In genomic region chr15:68407141-68407885, GRCh38 we compare ENCODE assay signal across 24 cellular contexts. TPM values are rescaled to one million over a fixed set of nuclear protein-coding genes. Genes with fewer than 3 reads are reported as not detected.
DNase-seq lines count a peak whose midpoint lies in the region; ATAC-seq, FAIRE-seq and TF ChIP-seq lines count a peak whose summit lies in the region.
"Had no signal": no experiment of that assay in that cellular context is flagged by ENCODE, and none has a peak within 500 bp of the region (broad histone marks: within the 10 kb centered on the region; RNA-seq: fewer than 3 reads in every experiment).

No MANE protein-coding gene starts in this region.

- H3K4me3 ChIP-seq in coronary artery (no peak overlapping the region), tibial artery (no peak overlapping the region)
- H3K4me3 ChIP-seq: gastrocnemius medialis, K562, left lung, skin epidermis had no signal

- peaks cover 2% of the 10 kb centered on the region for H3K4me1 Mint-ChIP-seq in activated CD4-positive, alpha-beta memory T cell treated with anti-CD3 and anti-CD28 coated beads, Interleukin-2, amount 10 ng/mL, durations not matched to agents 7 days and 5 days
- H3K4me1 Mint-ChIP-seq in activated CD4-positive, alpha-beta memory T cell treated with anti-CD3 and anti-CD28 coated beads for 36 hours (ENCODE audit: low read depth), result no peaks in the 10 kb centered on the region
- H3K4me1 Mint-ChIP-seq: T-helper 17 cell had no signal

- TF ChIP-seq CTCF in coronary artery (IDR thresholded peaks at IDR 0.05) (no peak), tibial artery (IDR thresholded peaks at IDR 0.05) (no peak), D721Med (IDR thresholded peaks at IDR 0.05; ENCODE audit: insufficient read depth, missing control alignments) (no peak)

- H3K27ac Mint-ChIP-seq in activated CD4-positive, alpha-beta memory T cell treated with anti-CD3 and anti-CD28 coated beads, Interleukin-2, amount 10 ng/mL, durations not matched to agents 7 days and 5 days, result no peak overlapping the region
- no peak overlapping the region for H3K27ac Mint-ChIP-seq in activated CD4-positive, alpha-beta memory T cell treated with anti-CD3 and anti-CD28 coated beads for 36 hours
- H3K27ac Mint-ChIP-seq: T-helper 17 cell had no signal

- POLR2A ChIA-PET in activated CD4-positive, alpha-beta memory T cell treated with anti-CD3 and anti-CD28 coated beads, Interleukin-2, amount 10 ng/mL, durations not matched to agents 7 days and 5 days (lab: Charles Lee), result no interaction called here
- POLR2A ChIA-PET in activated CD4-positive, alpha-beta memory T cell treated with anti-CD3 and anti-CD28 coated beads for 36 hours (lab: Charles Lee), result no interaction called here

- H3K27me3 ChIP-seq in tibial artery, result no peaks in the 10 kb centered on the region
- H3K27me3 ChIP-seq: gastrocnemius medialis, left lung had no signal

- FAIRE-seq in D721Med (lab: Jason Lieb, UNC), result no peak
- FAIRE-seq: GM12891, K562 had no signal

- DNase-seq in activated CD4-positive, alpha-beta memory T cell treated with anti-CD3 and anti-CD28 coated beads, Interleukin-2, amount 10 ng/mL, durations not matched to agents 7 days and 5 days, result peak; percentile 15
- no peak for DNase-seq in activated CD4-positive, alpha-beta memory T cell treated with anti-CD3 and anti-CD28 coated beads for 36 hours
- DNase-seq in coronary artery (ENCODE audit: low spot score), result peak; percentile 59
- peak; percentile 40 for DNase-seq in myocyte (ENCODE audit: low read depth)
- DNase-seq in tibial artery, result peak; percentile 68 to 84
- DNase-seq in activated CD4-positive, alpha-beta T cell treated with anti-CD3 and anti-CD28 coated beads, Interleukin-2, amount 50 U/mL, for 48 hours, result no peak
- DNase-seq in D721Med (ENCODE audit: insufficient read length, low spot score), result no peak
- DNase-seq: activated gamma-delta T cell treated with Interleukin-2 at 50 U/mL for 16 hours; DMS153; gastrocnemius medialis; left lung; MV-4-11; NCI-H2081; NCI-H524 treated with DMSO at 0.1 percent for 48 hours; occipital lobe; SIG-M5; stimulated activated CD4-positive, alpha-beta T cell treated with anti-CD3 and anti-CD28 coated beads, Interleukin-4, amount 100 ng/mL, for 1 hour; T-helper 17 cell; WERI-Rb-1 had no signal

- peaks cover 0 to 7% (median 6%) of the 10 kb centered on the region in 3 donors for H3K36me3 ChIP-seq in tibial artery
- H3K36me3 ChIP-seq: gastrocnemius medialis, left lung, WERI-Rb-1 had no signal

- H3K4me3 Mint-ChIP-seq in activated CD4-positive, alpha-beta memory T cell treated with anti-CD3 and anti-CD28 coated beads, Interleukin-2, amount 10 ng/mL, durations not matched to agents 7 days and 5 days, result no peak overlapping the region
- no peak overlapping the region for H3K4me3 Mint-ChIP-seq in activated CD4-positive, alpha-beta memory T cell treated with anti-CD3 and anti-CD28 coated beads for 36 hours
- H3K4me3 Mint-ChIP-seq: T-helper 17 cell had no signal

- no peak for ATAC-seq in HG03175 (IDR thresholded peaks at IDR 0.05; ENCODE audit: unreplicated experiment)
- ATAC-seq: K562, left lung, T-helper 17 cell had no signal

- intact Hi-C loops in activated CD4-positive, alpha-beta memory T cell treated with anti-CD3 and anti-CD28 coated beads for 36 hours (cut with micrococcal nuclease), result no loop called here
- intact Hi-C loops in tibial artery (cut with DNase I; ENCODE audit: low total_unique reads), result no loop called here

- H3K4me1 ChIP-seq in tibial artery, result peaks cover 0 to 38% (median 11%) of the 10 kb centered on the region in 4 donors
- H3K4me1 ChIP-seq: left lung had no signal

- no peaks in the 10 kb centered on the region for H3K36me3 Mint-ChIP-seq in activated CD4-positive, alpha-beta memory T cell treated with anti-CD3 and anti-CD28 coated beads, Interleukin-2, amount 10 ng/mL, durations not matched to agents 7 days and 5 days (ENCODE audit: low read depth)
- no peaks in the 10 kb centered on the region for H3K36me3 Mint-ChIP-seq in activated CD4-positive, alpha-beta memory T cell treated with anti-CD3 and anti-CD28 coated beads for 36 hours

- no peaks in the 10 kb centered on the region for H3K9me3 ChIP-seq in tibial artery
- H3K9me3 ChIP-seq: gastrocnemius medialis, left lung had no signal

- no peaks in the 10 kb centered on the region for H3K9me3 Mint-ChIP-seq in activated CD4-positive, alpha-beta memory T cell treated with anti-CD3 and anti-CD28 coated beads, Interleukin-2, amount 10 ng/mL, durations not matched to agents 7 days and 5 days
- H3K9me3 Mint-ChIP-seq in activated CD4-positive, alpha-beta memory T cell treated with anti-CD3 and anti-CD28 coated beads for 36 hours, result peaks cover 11% of the 10 kb centered on the region

- H3K27me3 Mint-ChIP-seq in activated CD4-positive, alpha-beta memory T cell treated with anti-CD3 and anti-CD28 coated beads, Interleukin-2, amount 10 ng/mL, durations not matched to agents 7 days and 5 days, result peaks cover 5% of the 10 kb centered on the region
- H3K27me3 Mint-ChIP-seq in activated CD4-positive, alpha-beta memory T cell treated with anti-CD3 and anti-CD28 coated beads for 36 hours, result no peaks in the 10 kb centered on the region

- H3K27ac ChIP-seq in coronary artery (peak overlapping the region in 1 of 2 donors; percentile 16), tibial artery (peak overlapping the region; percentile 36 to 54)
- H3K27ac ChIP-seq: C4-2B, gastrocnemius medialis, left lung, skin epidermis, WERI-Rb-1 had no signal

- CTCF ChIA-PET in activated CD4-positive, alpha-beta memory T cell treated with anti-CD3 and anti-CD28 coated beads, Interleukin-2, amount 10 ng/mL, durations not matched to agents 7 days and 5 days (lab: Charles Lee), result no interaction called here
- CTCF ChIA-PET in activated CD4-positive, alpha-beta memory T cell treated with anti-CD3 and anti-CD28 coated beads for 36 hours (lab: Charles Lee), result no interaction called here

RNA-seq across cellular contexts. Expression of gene ITGA11, which starts 24.6 kb away (rescaled TPM):
- under 1 TPM; 0.20 to 0.73 TPM for total RNA-seq in activated CD4-positive, alpha-beta memory T cell treated with anti-CD3 and anti-CD28 coated beads, Interleukin-2, amount 10 ng/mL, durations not matched to agents 7 days and 5 days
- total RNA-seq in activated CD4-positive, alpha-beta memory T cell treated with anti-CD3 and anti-CD28 coated beads for 36 hours, result under 1 TPM; 0.56 to 0.59 TPM
- 29.2 and 33.5 TPM in 2 replicates for total RNA-seq in myocyte
- polyA plus RNA-seq in myocyte (2012), result 1,681 TPM
- total RNA-seq: K562 had no signal

Comparison
In these comparisons a context has a peak if more than half of its experiments do, and no peak if none do; other contexts are left out.
1. DNase-seq: peak in activated CD4-positive, alpha-beta memory T cell treated with anti-CD3 and anti-CD28 coated beads, Interleukin-2, amount 10 ng/mL, durations not matched to agents 7 days and 5 days (single experiment), coronary artery (single experiment), myocyte (single experiment) and tibial artery (2 of 2); none in activated CD4-positive, alpha-beta memory T cell treated with anti-CD3 and anti-CD28 coated beads for 36 hours (single experiment), activated CD4-positive, alpha-beta T cell treated with anti-CD3 and anti-CD28 coated beads, Interleukin-2, amount 50 U/mL, for 48 hours (0 of 2) and D721Med (single experiment).
2. RNA of gene ITGA11, which starts 24.6 kb away (total RNA-seq): 29.2 to 33.5 TPM in myocyte; 0.20 to 0.73 TPM in activated CD4-positive, alpha-beta memory T cell treated with anti-CD3 and anti-CD28 coated beads, Interleukin-2, amount 10 ng/mL, durations not matched to agents 7 days and 5 days and 0.56 to 0.59 TPM in activated CD4-positive, alpha-beta memory T cell treated with anti-CD3 and anti-CD28 coated beads for 36 hours; every median in the first group is over 10 times any median in the second.